8 cellular contexts compared by ENCODE assay signal in genomic region chr1:156103521-156103947, GRCh38. TPM values are rescaled to one million over a fixed set of nuclear protein-coding genes. Genes with fewer than 3 reads are reported as not detected.
DNase-seq lines count a peak whose midpoint lies in the region; ATAC-seq and TF ChIP-seq lines count a peak whose summit lies in the region.

No MANE protein-coding gene starts in this region.

- no peaks in the 10 kb centered on the region for H3K36me3 ChIP-seq in mucosa of stomach (ENCODE audit: control insufficient read depth, insufficient read depth, low read length)
- no peaks in the 10 kb centered on the region for H3K36me3 ChIP-seq in BE2C

- peak overlapping the region; percentile 83 for H3K9ac ChIP-seq in mucosa of stomach (ENCODE audit: low read length)

- H3K9me3 ChIP-seq in mucosa of stomach (ENCODE audit: control insufficient read depth, low read length), result no peaks in the 10 kb centered on the region
- no peaks in the 10 kb centered on the region for H3K9me3 ChIP-seq in BE2C

- H3K4me3 ChIP-seq in cardiac fibroblast (replicated peaks in 1 of 2; ENCODE audit: low read depth in 2 of 2, low read length in 2 of 2) (no peak overlapping the region), mucosa of stomach (ENCODE audit: low read length) (peak overlapping the region; percentile 39), BE2C (ENCODE audit: low read depth, low read length) (no peak overlapping the region)

- H3K4me1 ChIP-seq in mucosa of stomach (ENCODE audit: control insufficient read depth, insufficient read depth, low read length) (peaks cover 70% of the 10 kb centered on the region), BE2C (peaks cover 50% of the 10 kb centered on the region)

- peak; percentile 45 for DNase-seq in stimulated activated naive CD4-positive, alpha-beta T cell treated with Interleukin-2 at 50 U/mL for 16 hours (lab: John Stamatoyannopoulos, UW)
- DNase-seq in stimulated activated naive CD4-positive, alpha-beta T cell (lab: John Stamatoyannopoulos, UW), result no peak
- DNase-seq in cardiac fibroblast (ENCODE audit: low read depth in 2 of 2), result peak; percentile 60 to 71
- DNase-seq in BE2C, result no peak

- TF ChIP-seq CTCF in cardiac fibroblast (IDR thresholded peaks at IDR 0.05; ENCODE audit: low read depth, low read length), result no peak
- no peak for TF ChIP-seq CTCF in BE2C (IDR thresholded peaks at IDR 0.05; ENCODE audit: low read depth, low read length)

- ATAC-seq in HG03196 (IDR thresholded peaks at IDR 0.05; ENCODE audit: unreplicated experiment), result no peak
- ATAC-seq in HG02642 (IDR thresholded peaks at IDR 0.05; ENCODE audit: poor library complexity, unreplicated experiment), result no peak
- ATAC-seq in GM19023 (IDR thresholded peaks at IDR 0.05; ENCODE audit: unreplicated experiment), result no peak

- H3K27me3 ChIP-seq in mucosa of stomach (ENCODE audit: control insufficient read depth, insufficient read depth, low read length) (no peaks in the 10 kb centered on the region), BE2C (no peaks in the 10 kb centered on the region)

RNA-seq across cellular contexts. Expression of gene LMNA, which starts 11.0 kb away (rescaled TPM):
- polyA plus RNA-seq in BE2C (2012; ENCODE audit: insufficient read depth, insufficient read length, low read depth), result 312 TPM

RNA-seq across cellular contexts. Expression of gene MEX3A, which starts 21.3 kb away (rescaled TPM):
- polyA plus RNA-seq in BE2C (2012; ENCODE audit: insufficient read depth, insufficient read length, low read depth), result 66.0 TPM

RNA-seq across cellular contexts. Expression of gene RAB25, which starts 42.6 kb away (rescaled TPM):
- polyA plus RNA-seq in BE2C (2012; ENCODE audit: insufficient read depth, insufficient read length, low read depth), result 0.62 TPM

RNA-seq across cellular contexts. Expression of gene LAMTOR2, which starts 49.0 kb away (rescaled TPM):
- 192 TPM for polyA plus RNA-seq in BE2C (2012; ENCODE audit: insufficient read depth, insufficient read length, low read depth)

RNA-seq across cellular contexts. Expression of gene SEMA4A, which starts 49.9 kb away (rescaled TPM):
- polyA plus RNA-seq in BE2C (2012; ENCODE audit: insufficient read depth, insufficient read length, low read depth), result 1.6 TPM

Comparison
In these comparisons a context has a peak if more than half of its experiments do, and no peak if none do; other contexts are left out.
1. DNase-seq: peak in stimulated activated naive CD4-positive, alpha-beta T cell treated with Interleukin-2 at 50 U/mL for 16 hours (single experiment) and cardiac fibroblast (2 of 2); none in stimulated activated naive CD4-positive, alpha-beta T cell (0 of 6) and BE2C (single experiment).